In the genomic region with DNA sequence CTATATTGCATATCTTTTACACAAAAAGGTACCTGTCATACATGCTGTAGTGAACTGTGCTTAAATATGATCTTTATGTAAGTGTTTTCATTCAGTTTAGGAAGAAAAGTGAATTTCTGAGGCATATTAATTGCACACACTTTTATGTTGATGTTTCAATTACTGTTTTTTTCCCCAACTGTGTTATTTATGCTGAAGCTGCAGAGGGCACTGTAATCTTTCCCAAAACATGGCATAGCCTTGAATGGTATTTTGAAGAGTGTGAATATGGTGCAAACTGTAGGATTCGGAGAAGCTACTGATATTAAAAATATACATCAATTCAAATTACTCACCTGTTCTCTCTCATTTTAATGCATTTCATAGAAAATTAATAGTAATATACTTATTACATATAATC, we compare ENCODE assay signal across 1 cellular context.
TF ChIP-seq lines count a peak whose summit lies in the region.

No MANE protein-coding gene starts in this region.

TF ChIP-seq in GM23338, 12 proteins besides CTCF, POLR2A, EP300 and RAD21 (continued from another document):
- TF ChIP-seq, protein P1, sequence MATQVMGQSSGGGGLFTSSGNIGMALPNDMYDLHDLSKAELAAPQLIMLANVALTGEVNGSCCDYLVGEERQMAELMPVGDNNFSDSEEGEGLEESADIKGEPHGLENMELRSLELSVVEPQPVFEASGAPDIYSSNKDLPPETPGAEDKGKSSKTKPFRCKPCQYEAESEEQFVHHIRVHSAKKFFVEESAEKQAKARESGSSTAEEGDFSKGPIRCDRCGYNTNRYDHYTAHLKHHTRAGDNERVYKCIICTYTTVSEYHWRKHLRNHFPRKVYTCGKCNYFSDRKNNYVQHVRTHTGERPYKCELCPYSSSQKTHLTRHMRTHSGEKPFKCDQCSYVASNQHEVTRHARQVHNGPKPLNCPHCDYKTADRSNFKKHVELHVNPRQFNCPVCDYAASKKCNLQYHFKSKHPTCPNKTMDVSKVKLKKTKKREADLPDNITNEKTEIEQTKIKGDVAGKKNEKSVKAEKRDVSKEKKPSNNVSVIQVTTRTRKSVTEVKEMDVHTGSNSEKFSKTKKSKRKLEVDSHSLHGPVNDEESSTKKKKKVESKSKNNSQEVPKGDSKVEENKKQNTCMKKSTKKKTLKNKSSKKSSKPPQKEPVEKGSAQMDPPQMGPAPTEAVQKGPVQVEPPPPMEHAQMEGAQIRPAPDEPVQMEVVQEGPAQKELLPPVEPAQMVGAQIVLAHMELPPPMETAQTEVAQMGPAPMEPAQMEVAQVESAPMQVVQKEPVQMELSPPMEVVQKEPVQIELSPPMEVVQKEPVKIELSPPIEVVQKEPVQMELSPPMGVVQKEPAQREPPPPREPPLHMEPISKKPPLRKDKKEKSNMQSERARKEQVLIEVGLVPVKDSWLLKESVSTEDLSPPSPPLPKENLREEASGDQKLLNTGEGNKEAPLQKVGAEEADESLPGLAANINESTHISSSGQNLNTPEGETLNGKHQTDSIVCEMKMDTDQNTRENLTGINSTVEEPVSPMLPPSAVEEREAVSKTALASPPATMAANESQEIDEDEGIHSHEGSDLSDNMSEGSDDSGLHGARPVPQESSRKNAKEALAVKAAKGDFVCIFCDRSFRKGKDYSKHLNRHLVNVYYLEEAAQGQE (IDR thresholded peaks at IDR 0.05; ENCODE audit: unreplicated experiment): no peak
- TF ChIP-seq, protein P2, sequence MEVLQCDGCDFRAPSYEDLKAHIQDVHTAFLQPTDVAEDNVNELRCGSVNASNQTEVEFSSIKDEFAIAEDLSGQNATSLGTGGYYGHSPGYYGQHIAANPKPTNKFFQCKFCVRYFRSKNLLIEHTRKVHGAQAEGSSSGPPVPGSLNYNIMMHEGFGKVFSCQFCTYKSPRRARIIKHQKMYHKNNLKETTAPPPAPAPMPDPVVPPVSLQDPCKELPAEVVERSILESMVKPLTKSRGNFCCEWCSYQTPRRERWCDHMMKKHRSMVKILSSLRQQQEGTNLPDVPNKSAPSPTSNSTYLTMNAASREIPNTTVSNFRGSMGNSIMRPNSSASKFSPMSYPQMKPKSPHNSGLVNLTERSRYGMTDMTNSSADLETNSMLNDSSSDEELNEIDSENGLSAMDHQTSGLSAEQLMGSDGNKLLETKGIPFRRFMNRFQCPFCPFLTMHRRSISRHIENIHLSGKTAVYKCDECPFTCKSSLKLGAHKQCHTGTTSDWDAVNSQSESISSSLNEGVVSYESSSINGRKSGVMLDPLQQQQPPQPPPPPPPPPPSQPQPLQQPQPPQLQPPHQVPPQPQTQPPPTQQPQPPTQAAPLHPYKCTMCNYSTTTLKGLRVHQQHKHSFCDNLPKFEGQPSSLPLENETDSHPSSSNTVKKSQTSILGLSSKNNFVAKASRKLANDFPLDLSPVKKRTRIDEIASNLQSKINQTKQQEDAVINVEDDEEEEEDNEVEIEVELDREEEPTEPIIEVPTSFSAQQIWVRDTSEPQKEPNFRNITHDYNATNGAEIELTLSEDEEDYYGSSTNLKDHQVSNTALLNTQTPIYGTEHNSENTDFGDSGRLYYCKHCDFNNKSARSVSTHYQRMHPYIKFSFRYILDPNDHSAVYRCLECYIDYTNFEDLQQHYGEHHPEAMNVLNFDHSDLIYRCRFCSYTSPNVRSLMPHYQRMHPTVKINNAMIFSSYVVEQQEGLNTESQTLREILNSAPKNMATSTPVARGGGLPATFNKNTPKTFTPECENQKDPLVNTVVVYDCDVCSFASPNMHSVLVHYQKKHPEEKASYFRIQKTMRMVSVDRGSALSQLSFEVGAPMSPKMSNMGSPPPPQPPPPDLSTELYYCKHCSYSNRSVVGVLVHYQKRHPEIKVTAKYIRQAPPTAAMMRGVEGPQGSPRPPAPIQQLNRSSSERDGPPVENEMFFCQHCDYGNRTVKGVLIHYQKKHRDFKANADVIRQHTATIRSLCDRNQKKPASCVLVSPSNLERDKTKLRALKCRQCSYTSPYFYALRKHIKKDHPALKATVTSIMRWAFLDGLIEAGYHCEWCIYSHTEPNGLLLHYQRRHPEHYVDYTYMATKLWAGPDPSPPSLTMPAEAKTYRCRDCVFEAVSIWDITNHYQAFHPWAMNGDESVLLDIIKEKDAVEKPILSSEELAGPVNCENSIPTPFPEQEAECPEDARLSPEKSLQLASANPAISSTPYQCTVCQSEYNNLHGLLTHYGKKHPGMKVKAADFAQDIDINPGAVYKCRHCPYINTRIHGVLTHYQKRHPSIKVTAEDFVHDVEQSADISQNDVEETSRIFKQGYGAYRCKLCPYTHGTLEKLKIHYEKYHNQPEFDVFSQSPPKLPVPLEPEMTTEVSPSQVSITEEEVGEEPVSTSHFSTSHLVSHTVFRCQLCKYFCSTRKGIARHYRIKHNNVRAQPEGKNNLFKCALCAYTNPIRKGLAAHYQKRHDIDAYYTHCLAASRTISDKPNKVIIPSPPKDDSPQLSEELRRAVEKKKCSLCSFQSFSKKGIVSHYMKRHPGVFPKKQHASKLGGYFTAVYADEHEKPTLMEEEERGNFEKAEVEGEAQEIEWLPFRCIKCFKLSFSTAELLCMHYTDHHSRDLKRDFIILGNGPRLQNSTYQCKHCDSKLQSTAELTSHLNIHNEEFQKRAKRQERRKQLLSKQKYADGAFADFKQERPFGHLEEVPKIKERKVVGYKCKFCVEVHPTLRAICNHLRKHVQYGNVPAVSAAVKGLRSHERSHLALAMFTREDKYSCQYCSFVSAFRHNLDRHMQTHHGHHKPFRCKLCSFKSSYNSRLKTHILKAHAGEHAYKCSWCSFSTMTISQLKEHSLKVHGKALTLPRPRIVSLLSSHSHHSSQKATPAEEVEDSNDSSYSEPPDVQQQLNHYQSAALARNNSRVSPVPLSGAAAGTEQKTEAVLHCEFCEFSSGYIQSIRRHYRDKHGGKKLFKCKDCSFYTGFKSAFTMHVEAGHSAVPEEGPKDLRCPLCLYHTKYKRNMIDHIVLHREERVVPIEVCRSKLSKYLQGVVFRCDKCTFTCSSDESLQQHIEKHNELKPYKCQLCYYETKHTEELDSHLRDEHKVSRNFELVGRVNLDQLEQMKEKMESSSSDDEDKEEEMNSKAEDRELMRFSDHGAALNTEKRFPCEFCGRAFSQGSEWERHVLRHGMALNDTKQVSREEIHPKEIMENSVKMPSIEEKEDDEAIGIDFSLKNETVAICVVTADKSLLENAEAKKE (CRISPR knock-in tag; IDR thresholded peaks at IDR 0.05): no peak
- TF ChIP-seq ZNF331 (CRISPR knock-in tag; IDR thresholded peaks at IDR 0.05; ENCODE audit: low read depth): no peak
- no peak for TF ChIP-seq JUNB (IDR thresholded peaks at IDR 0.05; ENCODE audit: unreplicated experiment)
- no peak for TF ChIP-seq ZNF114 (CRISPR knock-in tag; IDR thresholded peaks at IDR 0.05)
- TF ChIP-seq NANOG (IDR thresholded peaks at IDR 0.05; ENCODE audit: borderline replicate concordance): no peak
- TF ChIP-seq POLR2AphosphoS5 (IDR thresholded peaks at IDR 0.05; ENCODE audit: low read depth): no peak
- TF ChIP-seq, protein P3, sequence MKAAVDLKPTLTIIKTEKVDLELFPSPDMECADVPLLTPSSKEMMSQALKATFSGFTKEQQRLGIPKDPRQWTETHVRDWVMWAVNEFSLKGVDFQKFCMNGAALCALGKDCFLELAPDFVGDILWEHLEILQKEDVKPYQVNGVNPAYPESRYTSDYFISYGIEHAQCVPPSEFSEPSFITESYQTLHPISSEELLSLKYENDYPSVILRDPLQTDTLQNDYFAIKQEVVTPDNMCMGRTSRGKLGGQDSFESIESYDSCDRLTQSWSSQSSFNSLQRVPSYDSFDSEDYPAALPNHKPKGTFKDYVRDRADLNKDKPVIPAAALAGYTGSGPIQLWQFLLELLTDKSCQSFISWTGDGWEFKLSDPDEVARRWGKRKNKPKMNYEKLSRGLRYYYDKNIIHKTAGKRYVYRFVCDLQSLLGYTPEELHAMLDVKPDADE (IDR thresholded peaks at IDR 0.05): no peak
- no peak for TF ChIP-seq STAT1 (IDR thresholded peaks at IDR 0.05; ENCODE audit: unreplicated experiment)
- no peak for TF ChIP-seq CREB1 (CRISPR knock-in tag; IDR thresholded peaks at IDR 0.05; ENCODE audit: low read depth)
- TF ChIP-seq EZH2phosphoT487 (IDR thresholded peaks at IDR 0.05; ENCODE audit: unreplicated experiment): no peak
